Comparison of ENCODE assay signal across 29 cellular contexts in genomic region chr2:187171318-187171717, GRCh38.
DNase-seq lines count a peak whose midpoint lies in the region; ATAC-seq and TF ChIP-seq lines count a peak whose summit lies in the region.
"Had no signal": no experiment of that assay in that cellular context is flagged by ENCODE, and none has a peak within 500 bp of the region (broad histone marks: within the 10 kb centered on the region; RNA-seq: fewer than 3 reads in every experiment).

No MANE protein-coding gene starts in this region.

- H3K4me1 ChIP-seq in heart right ventricle (peaks cover 0 to 17% (median 4%) of the 10 kb centered on the region in 9 donors), mucosa of descending colon (ENCODE audit: low read depth) (no peaks in the 10 kb centered on the region)
- H3K4me1 ChIP-seq: gastrocnemius medialis, testis had no signal

- H3K27ac ChIP-seq in heart right ventricle = no peak overlapping the region
- H3K27ac ChIP-seq: gastrocnemius medialis, neutrophil, testis, VCaP had no signal

- intact Hi-C loops in heart right ventricle (cut with DNase I) (no loop called here), mucosa of descending colon (cut with DNase I, micrococcal nuclease) (no loop called here)

- H3K36me3 ChIP-seq in heart right ventricle (no peaks in the 10 kb centered on the region), mucosa of descending colon (ENCODE audit: low read depth) (no peaks in the 10 kb centered on the region)
- H3K36me3 ChIP-seq: gastrocnemius medialis, neutrophil had no signal

- H3K4me3 ChIP-seq in heart right ventricle = no peak overlapping the region
- H3K4me3 ChIP-seq in mucosa of descending colon = no peak overlapping the region
- H3K4me3 ChIP-seq: gastrocnemius medialis, K562, testis had no signal

- 62 to 65% methylated on average over 3 of the region's 3 CpGs for WGBS in heart right ventricle, 2 donors

- ATAC-seq in GM18508 (IDR thresholded peaks at IDR 0.05; ENCODE audit: insufficient read depth, unreplicated experiment) (peak; percentile 37), GM19468 (IDR thresholded peaks at IDR 0.05; ENCODE audit: extremely low read depth, unreplicated experiment) (peak; percentile 9), HG03095 (IDR thresholded peaks at IDR 0.05; ENCODE audit: unreplicated experiment) (peak; percentile 31), HG03571 (IDR thresholded peaks at IDR 0.05; ENCODE audit: unreplicated experiment) (peak; percentile 52), heart right ventricle (no peak), GM21526 (IDR thresholded peaks at IDR 0.05; ENCODE audit: low FRiP score, unreplicated experiment) (no peak), mucosa of descending colon (no peak)
- ATAC-seq: gastrocnemius medialis, K562, right cardiac atrium had no signal

- no peak for DNase-seq in heart right ventricle
- no peak for DNase-seq in NCI-H1930 (lab: John Stamatoyannopoulos, UW)
- no peak for DNase-seq in mucosa of descending colon
- DNase-seq: activated CD4-positive, alpha-beta T cell treated with anti-CD3 and anti-CD28 coated beads, Interleukin-2, amount 10 ng/mL, durations not matched to agents 24 days and 14 days; activated CD8-positive, alpha-beta memory T cell treated with anti-CD3 and anti-CD28 coated beads for 24 hours; activated T-cell treated with anti-CD3 and anti-CD28 coated beads for 4 hours; Calu3; DND-41; gastrocnemius medialis; H7; naive B cell; NCI-H1092; NCI-H1694 treated with DMSO at 0.1 percent for 48 hours; NCI-H2171; NCI-H82; right cardiac atrium; SIG-M5; stimulated activated CD4-positive, alpha-beta T cell treated with anti-CD3 and anti-CD28 coated beads, Interleukin-1b, Interleukin-23, amount 100 ng/mL, for 48 hours; SW 1271; T-helper 9 cell; testis had no signal

- H3K9me3 ChIP-seq in heart right ventricle (peaks cover 0 to 3% (median 0%) of the 10 kb centered on the region in 11 donors), mucosa of descending colon (no peaks in the 10 kb centered on the region)
- H3K9me3 ChIP-seq: gastrocnemius medialis, neutrophil, testis had no signal

- TF ChIP-seq CTCF in heart right ventricle (IDR thresholded peaks at IDR 0.05) (no peak), mucosa of descending colon (IDR thresholded peaks at IDR 0.05) (no peak)

- H3K27me3 ChIP-seq in heart right ventricle = no peaks in the 10 kb centered on the region
- H3K27me3 ChIP-seq: gastrocnemius medialis, neutrophil, testis had no signal

Comparison
In these comparisons a context has a peak if more than half of its experiments do, and no peak if none do; other contexts are left out.
1. ATAC-seq: peak in GM18508 (single experiment), GM19468 (single experiment), HG03095 (single experiment) and HG03571 (single experiment); none in heart right ventricle (0 of 8), GM21526 (single experiment) and mucosa of descending colon (single experiment).